In genomic region chr12:45934956-45935355, GRCh38 we compare ENCODE assay signal across 20 cellular contexts. TPM values are rescaled to one million over a fixed set of nuclear protein-coding genes. Genes with fewer than 3 reads are reported as not detected.
DNase-seq lines count a peak whose midpoint lies in the region; ATAC-seq and TF ChIP-seq lines count a peak whose summit lies in the region.
"Had no signal": no experiment of that assay in that cellular context is flagged by ENCODE, and none has a peak within 500 bp of the region (broad histone marks: within the 10 kb centered on the region; RNA-seq: fewer than 3 reads in every experiment).

No MANE protein-coding gene starts in this region.

- H3K4me1 Mint-ChIP-seq in CD8-positive, alpha-beta memory T cell: peaks cover 12 to 29% (median 21%) of the 10 kb centered on the region in 3 donors

- H3K36me3 ChIP-seq in CD8-positive, alpha-beta memory T cell (ENCODE audit: insufficient read depth, low read length): peaks cover 23% of the 10 kb centered on the region
- H3K36me3 ChIP-seq in transverse colon: peaks cover 0 to 22% (median 10%) of the 10 kb centered on the region in 4 donors

- no peaks in the 10 kb centered on the region for H3K9me3 ChIP-seq in CD8-positive, alpha-beta memory T cell (ENCODE audit: low read length)
- no peaks in the 10 kb centered on the region for H3K9me3 ChIP-seq in transverse colon
- H3K9me3 ChIP-seq: testis had no signal

- POLR2A ChIA-PET in CD8-positive, alpha-beta memory T cell (lab: Charles Lee): no interaction called here

- no peak for TF ChIP-seq POLR2A in transverse colon (IDR thresholded peaks at IDR 0.05)

- H3K4me3 ChIP-seq in CD8-positive, alpha-beta memory T cell (ENCODE audit: low read length): no peak overlapping the region
- no peak overlapping the region for H3K4me3 ChIP-seq in transverse colon
- H3K4me3 ChIP-seq: skin epidermis, testis had no signal

- WGBS in transverse colon (ENCODE audit: low coverage in 1 of 2), 2 donors: 36% methylated on average over 1 of the region's 1 CpG; no CpG with 5 or more reads in 1 of the 2 donors

- no peaks in the 10 kb centered on the region for H3K27me3 ChIP-seq in CD8-positive, alpha-beta memory T cell (ENCODE audit: insufficient read depth, low read length, poor library complexity, severe bottlenecking)
- H3K27me3 ChIP-seq in transverse colon: no peaks in the 10 kb centered on the region
- H3K27me3 ChIP-seq: testis had no signal

- DNase-seq in Ammon's horn (ENCODE audit: low spot score) (peak; percentile 11), RPMI7951 (ENCODE audit: low read depth) (peak; percentile 6), medulla oblongata (ENCODE audit: extremely low spot score) (peak; percentile 39), RKO (ENCODE audit: low spot score) (no peak), transverse colon (no peak)
- DNase-seq in CD8-positive, alpha-beta memory T cell: no peak
- DNase-seq: activated CD4-positive, alpha-beta T cell treated with anti-CD3 and anti-CD28 coated beads for 48 hours; activated CD8-positive, alpha-beta memory T cell treated with anti-CD3 and anti-CD28 coated beads, Interleukin-2, amount 10 ng/mL, durations not matched to agents 7 days and 5 days; activated naive CD8-positive, alpha-beta T cell treated with anti-CD3 and anti-CD28 coated beads for 36 hours; kidney glomerular epithelial cell; mammary epithelial cell; NCI-H526 treated with DMSO at 0.1 percent for 48 hours; stimulated activated CD4-positive, alpha-beta T cell treated with anti-CD3 and anti-CD28 coated beads, Interleukin-1b, Interleukin-23, amount 100 ng/mL, for 48 hours; testis had no signal

- intact Hi-C loops in transverse colon (cut with DNase I; ENCODE audit: low total_unique reads): no loop called here

- no peak for TF ChIP-seq CTCF in transverse colon (IDR thresholded peaks at IDR 0.05)

- CTCF ChIA-PET in CD8-positive, alpha-beta memory T cell (lab: Charles Lee): no interaction called here

- H3K4me1 ChIP-seq in CD8-positive, alpha-beta memory T cell (ENCODE audit: insufficient read depth, low read length): no peaks in the 10 kb centered on the region
- H3K4me1 ChIP-seq in transverse colon: no peaks in the 10 kb centered on the region

- no peaks in the 10 kb centered on the region for H3K27me3 Mint-ChIP-seq in CD8-positive, alpha-beta memory T cell
- H3K27me3 Mint-ChIP-seq: activated CD8-positive, alpha-beta memory T cell treated with anti-CD3 and anti-CD28 coated beads, Interleukin-2, amount 10 ng/mL, durations not matched to agents 7 days and 5 days; activated naive CD8-positive, alpha-beta T cell treated with anti-CD3 and anti-CD28 coated beads for 36 hours; IgD-negative memory B cell had no signal

- H3K36me3 Mint-ChIP-seq in CD8-positive, alpha-beta memory T cell: peaks cover 0 to 61% (median 15%) of the 10 kb centered on the region in 3 donors

- in situ Hi-C loops in transverse colon (cut with MboI; ENCODE audit: low pct_ligation_motif_present in 1 of 4, low pct_unique_long_range_greater_than_20kb in 1 of 4, low sequenced_read_pairs in 3 of 4): no loop called here

- H3K9me3 Mint-ChIP-seq in CD8-positive, alpha-beta memory T cell: no peaks in the 10 kb centered on the region
- H3K9me3 Mint-ChIP-seq: activated naive CD8-positive, alpha-beta T cell treated with anti-CD3 and anti-CD28 coated beads for 36 hours; activated T-helper 1 cell treated with anti-CD3 and anti-CD28 coated beads, Interleukin-12 subunit alpha, Interleukin-12 subunit beta, Interleukin-2, Interleukin-4 antibody, amounts not matched to agents 30 ng/mL and 10 ng/mL and 1 ng/mL, durations not matched to agents 14 hours and 24 hours and 36 hours; IgD-negative memory B cell had no signal

- H3K27ac Mint-ChIP-seq in CD8-positive, alpha-beta memory T cell: peak overlapping the region in 5 of 8 donors; percentile 1 to 44 (median 26)
- H3K27ac Mint-ChIP-seq: activated CD8-positive, alpha-beta memory T cell treated with anti-CD3 and anti-CD28 coated beads, Interleukin-2, amount 10 ng/mL, durations not matched to agents 7 days and 5 days; activated naive CD8-positive, alpha-beta T cell treated with anti-CD3 and anti-CD28 coated beads for 36 hours; activated T-helper 1 cell treated with anti-CD3 and anti-CD28 coated beads, Interleukin-12 subunit alpha, Interleukin-12 subunit beta, Interleukin-2, Interleukin-4 antibody, amounts not matched to agents 30 ng/mL and 10 ng/mL and 1 ng/mL, durations not matched to agents 14 hours and 24 hours and 36 hours; IgD-negative memory B cell had no signal

- no peak for TF ChIP-seq EP300 in transverse colon (IDR thresholded peaks at IDR 0.05; ENCODE audit: low read depth)

- ATAC-seq in GM21825 (IDR thresholded peaks at IDR 0.05; ENCODE audit: unreplicated experiment): no peak
- ATAC-seq: activated CD8-positive, alpha-beta memory T cell treated with anti-CD3 and anti-CD28 coated beads, Interleukin-2, amount 10 ng/mL, durations not matched to agents 7 days and 5 days had no signal

- H3K27ac ChIP-seq in CD8-positive, alpha-beta memory T cell (ENCODE audit: low read depth, low read length): no peak overlapping the region
- no peak overlapping the region for H3K27ac ChIP-seq in transverse colon
- H3K27ac ChIP-seq: C4-2B, skin epidermis, testis, VCaP had no signal

- no peak overlapping the region for H3K4me3 Mint-ChIP-seq in CD8-positive, alpha-beta memory T cell
- H3K4me3 Mint-ChIP-seq: activated CD8-positive, alpha-beta memory T cell treated with anti-CD3 and anti-CD28 coated beads, Interleukin-2, amount 10 ng/mL, durations not matched to agents 7 days and 5 days; activated naive CD8-positive, alpha-beta T cell treated with anti-CD3 and anti-CD28 coated beads for 36 hours; activated T-helper 1 cell treated with anti-CD3 and anti-CD28 coated beads, Interleukin-12 subunit alpha, Interleukin-12 subunit beta, Interleukin-2, Interleukin-4 antibody, amounts not matched to agents 30 ng/mL and 10 ng/mL and 1 ng/mL, durations not matched to agents 14 hours and 24 hours and 36 hours; IgD-negative memory B cell had no signal

RNA-seq across cellular contexts. Expression of gene SCAF11, which starts 55.4 kb away (rescaled TPM):
- 100 to 1,000 TPM; 114 to 119 TPM for total RNA-seq in CD8-positive, alpha-beta memory T cell
- polyA plus RNA-seq in CD8-positive, alpha-beta memory T cell: 125 TPM
- 50.7 and 59.4 TPM in 2 replicates for total RNA-seq in RPMI7951 (2014; rRNA removed; shearing (Covaris generic))
- total RNA-seq in transverse colon: 100 to 1,000 TPM in 2 of 4 donors, 10 to 100 TPM in 2; 56.7 to 181 (median 101) TPM

Comparison
In these comparisons a context has a peak if more than half of its experiments do, and no peak if none do; other contexts are left out.
1. DNase-seq: peak in Ammon's horn (single experiment), RPMI7951 (single experiment) and medulla oblongata (single experiment); none in CD8-positive, alpha-beta memory T cell (0 of 5), RKO (single experiment) and transverse colon (single experiment).